Comparison of ENCODE assay signal across 18 cellular contexts in the genomic region with DNA sequence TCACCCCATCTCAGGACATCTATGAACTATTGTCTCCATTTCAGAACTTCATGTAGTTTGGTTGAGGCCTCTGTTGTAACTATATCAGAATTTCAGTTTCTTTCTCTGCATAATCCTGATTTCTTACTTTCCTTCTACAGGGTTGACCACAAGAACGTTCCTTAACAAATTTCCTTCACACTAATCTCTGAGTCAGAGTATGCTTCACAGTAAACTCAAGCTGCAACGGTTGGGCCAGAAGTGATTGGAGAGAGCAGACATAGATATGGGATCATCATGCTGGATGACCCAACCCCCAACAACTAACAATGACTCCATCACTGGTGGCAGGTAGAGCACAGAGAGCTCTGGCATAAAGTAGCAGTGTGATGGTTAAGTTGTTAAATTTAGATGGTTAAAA.
DNase-seq lines count a peak whose midpoint lies in the region; ATAC-seq, FAIRE-seq and TF ChIP-seq lines count a peak whose summit lies in the region.
"Had no signal": no experiment of that assay in that cellular context is flagged by ENCODE, and none has a peak within 500 bp of the region (broad histone marks: within the 10 kb centered on the region; RNA-seq: fewer than 3 reads in every experiment).

No MANE protein-coding gene starts in this region.

- H3K9me3 ChIP-seq in ascending aorta: no peaks in the 10 kb centered on the region
- H3K9me3 ChIP-seq: colonic mucosa, esophagus squamous epithelium, right lobe of liver had no signal

- H3K4me3 ChIP-seq in epithelial cell of proximal tubule (ENCODE audit: low read depth, low read length) (no peak overlapping the region), retinal pigment epithelial cell (ENCODE audit: low read length) (no peak overlapping the region), ascending aorta (no peak overlapping the region)
- H3K4me3 ChIP-seq: colonic mucosa, esophagus squamous epithelium, K562, right lobe of liver had no signal

- no peak overlapping the region for H3K27ac ChIP-seq in ascending aorta
- H3K27ac ChIP-seq: colonic mucosa, esophagus squamous epithelium, right lobe of liver had no signal

- H3K36me3 ChIP-seq in ascending aorta: no peaks in the 10 kb centered on the region
- H3K36me3 ChIP-seq: colonic mucosa, esophagus squamous epithelium, right lobe of liver had no signal

- no peaks in the 10 kb centered on the region for H3K27me3 ChIP-seq in ascending aorta
- H3K27me3 ChIP-seq: colonic mucosa, esophagus squamous epithelium, right lobe of liver had no signal

- intact Hi-C loops in ascending aorta (cut with DNase I): no loop called here

- DNase-seq in GM03348 (ENCODE audit: low spot score) (peak; percentile 71), RCC 7860 (ENCODE audit: low spot score) (peak; percentile 96), epithelial cell of proximal tubule (ENCODE audit: low read depth) (peak; percentile 73), retinal pigment epithelial cell (ENCODE audit: low read depth) (peak; percentile 87), GM12891 (ENCODE audit: insufficient read length, low spot score) (no peak), ascending aorta (ENCODE audit: low spot score in 2 of 2) (no peak)
- DNase-seq in stimulated activated naive CD4-positive, alpha-beta T cell (lab: John Stamatoyannopoulos, UW): no peak
- DNase-seq: activated naive CD4-positive, alpha-beta T cell treated with anti-CD3 and anti-CD28 coated beads for 36 hours; CD8-positive, alpha-beta T cell; colonic mucosa; esophagus squamous epithelium; naive B cell; NCI-H187 treated with DMSO at 0.1 percent for 48 hours; NCI-H748 treated with DMSO at 0.1 percent for 48 hours; right lobe of liver had no signal

- H3K4me1 ChIP-seq in ascending aorta: no peaks in the 10 kb centered on the region
- H3K4me1 ChIP-seq: colonic mucosa, esophagus squamous epithelium, right lobe of liver had no signal

- no peak for TF ChIP-seq POLR2A in GM12891 (IDR thresholded peaks at IDR 0.05; ENCODE audit: low read depth, low read length)

- peak; percentile 97 for FAIRE-seq in RCC 7860 (lab: Jason Lieb, UNC)
- FAIRE-seq in GM12891 (lab: Jason Lieb, UNC): no peak
- FAIRE-seq: K562 had no signal

- no peak for ATAC-seq in HG02938 (IDR thresholded peaks at IDR 0.05; ENCODE audit: unreplicated experiment)
- ATAC-seq: CD8-positive, alpha-beta T cell; K562; right lobe of liver; SK-N-SH treated with all-trans-retinoic acid at 6 μM for 48 hours had no signal

- TF ChIP-seq CTCF in epithelial cell of proximal tubule (conservative IDR thresholded peaks at IDR 0.05; ENCODE audit: low read depth, low read length) (no peak), retinal pigment epithelial cell (conservative IDR thresholded peaks at IDR 0.05; ENCODE audit: low read depth, low read length) (no peak), ascending aorta (IDR thresholded peaks at IDR 0.05) (no peak)

TF ChIP-seq in GM12891, 5 proteins besides CTCF, POLR2A, EP300 and RAD21:
- TF ChIP-seq SPI1 (IDR thresholded peaks at IDR 0.05; ENCODE audit: low read depth, low read length) (no peak), POLR2AphosphoS5 (IDR thresholded peaks at IDR 0.05; ENCODE audit: low read depth, low read length) (no peak), PAX5 (IDR thresholded peaks at IDR 0.05; ENCODE audit: insufficient read depth, low read length, severe bottlenecking) (no peak), POU2F2 (IDR thresholded peaks at IDR 0.05; ENCODE audit: low read depth, low read length) (no peak), TAF1 (IDR thresholded peaks at IDR 0.05; ENCODE audit: low read depth, low read length) (no peak)

Comparison
In these comparisons a context has a peak if more than half of its experiments do, and no peak if none do; other contexts are left out.
1. DNase-seq: peak in GM03348 (single experiment), RCC 7860 (single experiment), epithelial cell of proximal tubule (single experiment) and retinal pigment epithelial cell (single experiment); none in GM12891 (single experiment), ascending aorta (0 of 2) and stimulated activated naive CD4-positive, alpha-beta T cell (0 of 6).